In genomic region chr19:49473501-49473867, GRCh38 we compare ENCODE assay signal across 6 cellular contexts. TPM values are rescaled to one million over a fixed set of nuclear protein-coding genes. Genes with fewer than 3 reads are reported as not detected.
DNase-seq lines count a peak whose midpoint lies in the region; ATAC-seq and TF ChIP-seq lines count a peak whose summit lies in the region.
"Not testable (repeated sequence)": the region's sequence is repeated elsewhere in the genome, so short reads cannot be mapped to it uniquely, and the experiment has no call there.

No MANE protein-coding gene starts in this region.

- TF ChIP-seq EP300 in tibial nerve (IDR thresholded peaks at IDR 0.05), result not testable (repeated sequence)

- peaks cover 12% of the 10 kb centered on the region for H3K36me3 Mint-ChIP-seq in T-cell
- H3K36me3 Mint-ChIP-seq in neural progenitor cell, result not testable (repeated sequence)

- H3K4me3 ChIP-seq in GM12864 (ENCODE audit: low read depth, low read length) (peak overlapping the region; percentile 58), astrocyte of the spinal cord (ENCODE audit: low read depth, low read length) (peak overlapping the region; percentile 58), heart left ventricle (peak overlapping the region in 10 of 12 donors; percentile 56 to 93 (median 68)), neural progenitor cell (peak overlapping the region; percentile 39), tibial nerve (peak overlapping the region; percentile 63 to 95 (median 76))

- DNase-seq in GM12864 (ENCODE audit: low read depth); T-cell; astrocyte of the spinal cord (ENCODE audit: low read depth, low spot score); heart left ventricle; neural progenitor cell (ENCODE audit: low spot score); tibial nerve (ENCODE audit: low spot score in 2 of 2): not testable (repeated sequence)

- H3K4me1 ChIP-seq in heart left ventricle (peaks cover 0 to 58% (median 17%) of the 10 kb centered on the region in 12 donors), neural progenitor cell (peaks cover 13% of the 10 kb centered on the region), tibial nerve (peaks cover 0 to 50% (median 14%) of the 10 kb centered on the region in 4 donors)

- H3K9ac ChIP-seq in neural progenitor cell, result not testable (repeated sequence)

- peak overlapping the region; percentile 93 to 97 for H3K27ac Mint-ChIP-seq in T-cell
- not testable (repeated sequence) for H3K27ac Mint-ChIP-seq in neural progenitor cell

- not testable (repeated sequence) for H3K27me3 ChIP-seq in heart left ventricle, tibial nerve
- peaks cover 14% of the 10 kb centered on the region for H3K27me3 ChIP-seq in neural progenitor cell

- not testable (repeated sequence) for H3K36me3 ChIP-seq in heart left ventricle, neural progenitor cell
- H3K36me3 ChIP-seq in tibial nerve, result peaks cover 0 to 20% (median 0%) of the 10 kb centered on the region in 3 donors

- H3K79me2 ChIP-seq in neural progenitor cell (ENCODE audit: low read depth), result not testable (repeated sequence)

- not testable (repeated sequence) for H3K9me3 ChIP-seq in heart left ventricle; neural progenitor cell (ENCODE audit: low read depth); tibial nerve

- H3K27ac ChIP-seq in heart left ventricle (peak overlapping the region in 11 of 12 donors; percentile 76 to 96 (median 90)), tibial nerve (peak overlapping the region; percentile 77 to 94 (median 88))
- not testable (repeated sequence) for H3K27ac ChIP-seq in neural progenitor cell

- H3K4me1 Mint-ChIP-seq in T-cell (peaks cover 56 to 70% (median 60%) of the 10 kb centered on the region in 3 donors), neural progenitor cell (peaks cover 14% of the 10 kb centered on the region)

- H3K9me3 Mint-ChIP-seq in T-cell, neural progenitor cell: not testable (repeated sequence)

- peaks cover 36% of the 10 kb centered on the region for H3F3A ChIP-seq in neural progenitor cell (ENCODE audit: low read depth)

- intact Hi-C loops in heart left ventricle (cut with DNase I), result not testable (repeated sequence)

- CTCF ChIA-PET in T-cell (lab: Charles Lee), result interaction anchor here (0.6 to 1.9 kb wide), 12 partner anchors 8 to 98 kb away, joined by 3 to 12 read pairs (median 4); partner anchors contain the start of genes ALDH16A1 (in 1 of the 2), PIH1D1 (in 1 of the 2) and RPS11 (in 1 of the 2)

- H3K4me2 ChIP-seq in neural progenitor cell, result not testable (repeated sequence)

- in situ Hi-C loops in astrocyte of the spinal cord (cut with HindIII; ENCODE audit: low sequenced_read_pairs), result not testable (repeated sequence)

- not testable (repeated sequence) for H3K27me3 Mint-ChIP-seq in T-cell
- H3K27me3 Mint-ChIP-seq in neural progenitor cell (ENCODE audit: insufficient read depth, low read depth), result peaks cover 10% of the 10 kb centered on the region

- not testable (repeated sequence) for TF ChIP-seq CTCF in GM12864 (IDR thresholded peaks at IDR 0.05; ENCODE audit: low read depth, low read length, missing control alignments); astrocyte of the spinal cord (IDR thresholded peaks at IDR 0.05; ENCODE audit: low read depth, low read length); heart left ventricle (IDR thresholded peaks at IDR 0.05); neural progenitor cell (IDR thresholded peaks at IDR 0.05); tibial nerve (IDR thresholded peaks at IDR 0.05)

- H3K4me3 Mint-ChIP-seq in T-cell, result peak overlapping the region; percentile 89 to 96 (median 94)
- peak overlapping the region; percentile 52 for H3K4me3 Mint-ChIP-seq in neural progenitor cell

- POLR2A ChIA-PET in T-cell (lab: Charles Lee), result interaction anchor here (0.5 to 0.7 kb wide), 3 partner anchors 8 to 248 kb away, joined by 3 to 7 read pairs (median 5); no protein-coding TSS in a partner anchor

- ATAC-seq in T-cell (replicated peaks in 1 of 4); heart left ventricle: not testable (repeated sequence)

- not testable (repeated sequence) for TF ChIP-seq POLR2A in heart left ventricle (IDR thresholded peaks at IDR 0.05); tibial nerve (IDR thresholded peaks at IDR 0.05)

- not testable (repeated sequence) for H2AFZ ChIP-seq in neural progenitor cell (replicated peaks)

- H4K20me1 ChIP-seq in neural progenitor cell (ENCODE audit: low read depth), result not testable (repeated sequence)

- WGBS in heart left ventricle, 4 donors, result 74 to 78% (median 75%) methylated on average over 9 of the region's 9 CpGs
- 71 to 74% methylated on average over 9 of the region's 9 CpGs for WGBS in tibial nerve, 2 donors

RNA-seq across cellular contexts. Expression of gene FLT3LG, which starts 0.5 kb away (rescaled TPM):
- total RNA-seq in T-cell, result 100 to 1,000 TPM; 238 to 356 (median 260) TPM
- 10 to 100 TPM in 1 of 9 donors, 1 to 10 TPM in 8; 1.7 to 13.4 (median 2.4) TPM for total RNA-seq in heart left ventricle
- 1 to 10 TPM; 2.9 to 5.5 TPM for polyA plus RNA-seq in heart left ventricle
- total RNA-seq in neural progenitor cell (ENCODE audit: low replicate concordance), result 0.24 and 0.96 TPM in 2 replicates
- 10 to 100 TPM in 2 of 4 donors, 1 to 10 TPM in 2; 3.6 to 13.8 (median 8.4) TPM for total RNA-seq in tibial nerve

RNA-seq across cellular contexts. Expression of gene RPL13A, which starts 13.9 kb away (rescaled TPM):
- total RNA-seq in T-cell, result 1,000 to 10,000 TPM; 5,307 to 6,396 (median 5,878) TPM
- total RNA-seq in heart left ventricle, result 1,000 to 10,000 TPM in 8 of 9 donors, 100 to 1,000 TPM in 1; 876 to 1,739 (median 1,261) TPM
- 1,000 to 10,000 TPM; 1,194 to 2,850 TPM for polyA plus RNA-seq in heart left ventricle
- 2,053 and 3,348 TPM in 2 replicates for total RNA-seq in neural progenitor cell (ENCODE audit: low replicate concordance)
- 1,000 to 10,000 TPM; 3,111 to 3,948 (median 3,333) TPM for total RNA-seq in tibial nerve

RNA-seq across cellular contexts. Expression of gene ALDH16A1, which starts 20.5 kb away (rescaled TPM):
- total RNA-seq in T-cell (10 to 100 TPM; 32.8 to 57.2 (median 46.3) TPM), heart left ventricle (10 to 100 TPM in 2 of 9 donors, 1 to 10 TPM in 7; 3.4 to 18.6 (median 8.5) TPM), neural progenitor cell (ENCODE audit: low replicate concordance) (14.7 and 77.6 TPM in 2 replicates), tibial nerve (10 to 100 TPM; 33.9 to 70.5 (median 63.5) TPM)
- polyA plus RNA-seq in heart left ventricle, result 10 to 100 TPM in 1 of 2 donors, 1 to 10 TPM in 1; 7.3 to 11.7 TPM

RNA-seq across cellular contexts. Expression of gene PIH1D1, which starts 21.9 kb away (rescaled TPM):
- total RNA-seq in T-cell (100 to 1,000 TPM; 122 to 196 (median 163) TPM), heart left ventricle (10 to 100 TPM; 16.3 to 49.9 (median 31.1) TPM), neural progenitor cell (ENCODE audit: low replicate concordance) (133 and 168 TPM in 2 replicates), tibial nerve (100 to 1,000 TPM in 3 of 4 donors, 10 to 100 TPM in 1; 85.0 to 128 (median 110) TPM)
- 10 to 100 TPM; 22.6 to 57.6 TPM for polyA plus RNA-seq in heart left ventricle

RNA-seq across cellular contexts. Expression of gene RPS11, which starts 22.8 kb away (rescaled TPM):
- 1,000 to 10,000 TPM; 2,401 to 3,215 (median 2,914) TPM for total RNA-seq in T-cell
- 1,000 to 10,000 TPM in 5 of 9 donors, 100 to 1,000 TPM in 4; 778 to 1,895 (median 1,011) TPM for total RNA-seq in heart left ventricle
- polyA plus RNA-seq in heart left ventricle, result 1,000 to 10,000 TPM; 2,258 to 2,723 TPM
- 5,448 and 6,772 TPM in 2 replicates for total RNA-seq in neural progenitor cell (ENCODE audit: low replicate concordance)
- 1,000 to 10,000 TPM; 3,554 to 5,283 (median 4,154) TPM for total RNA-seq in tibial nerve

Comparison
In these comparisons a context has a peak if more than half of its experiments do, and no peak if none do; other contexts are left out.
1. RNA of gene FLT3LG, which starts 0.5 kb away (total RNA-seq): 238 to 356 TPM in T-cell; 3.6 to 13.8 TPM in tibial nerve, 1.7 to 13.4 TPM in heart left ventricle and 0.24 to 0.96 TPM in neural progenitor cell; every median in the first group is over 10 times any median in the second.
2. Peak in every context shown above with its lines, with median percentiles within 50 percentile points of each other: H3K4me3 ChIP-seq.